15 cellular contexts compared by ENCODE assay signal in the genomic region with DNA sequence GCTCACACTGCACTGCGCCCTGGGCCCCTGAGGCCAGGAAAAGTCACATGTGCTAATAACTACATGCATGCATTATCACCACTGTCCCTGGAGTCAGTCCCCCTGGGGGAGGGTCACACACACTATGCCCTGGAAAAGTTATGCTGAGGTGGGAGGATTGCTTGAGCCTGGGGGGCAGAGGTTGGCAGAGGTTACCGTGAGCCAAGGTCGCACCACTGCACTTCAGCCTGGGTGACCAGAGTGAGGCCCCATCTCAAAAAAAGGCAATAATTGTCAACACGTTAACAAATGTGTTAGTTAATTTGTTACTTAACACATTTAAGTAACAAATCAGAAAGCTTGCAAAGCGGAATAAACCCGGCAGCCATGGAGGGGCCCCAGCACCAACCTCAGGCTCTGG. TPM values are rescaled to one million over a fixed set of nuclear protein-coding genes. Genes with fewer than 3 reads are reported as not detected.
A peak's percentile ranks its signal among the peaks of the same experiment; 100 is the strongest.
DNase-seq lines count a peak whose midpoint lies in the region; ATAC-seq, FAIRE-seq and TF ChIP-seq lines count a peak whose summit lies in the region.
"Had no signal": no experiment of that assay in that cellular context is flagged by ENCODE, and none has a peak within 500 bp of the region (broad histone marks: within the 10 kb centered on the region; RNA-seq: fewer than 3 reads in every experiment).

No MANE protein-coding gene starts in this region.

- H2BK5ac ChIP-seq in H1 (ENCODE audit: low read depth, low read length) (peak overlapping the region; percentile 40; the same call in 1 of the 2 replicates), mesenchymal stem cell (ENCODE audit: low read depth, low read length, poor library complexity, severe bottlenecking) (no peak overlapping the region)

- no peak overlapping the region for H3K23ac ChIP-seq in H1 (ENCODE audit: insufficient read length)
- H3K23ac ChIP-seq in mesenchymal stem cell (ENCODE audit: low read length in 2 of 2), result no peak overlapping the region

- H2AK5ac ChIP-seq in H1 (ENCODE audit: low read depth, low read length) (no peak overlapping the region), mesenchymal stem cell (ENCODE audit: low read length, severe bottlenecking) (no peak overlapping the region)

- H4K8ac ChIP-seq in H1 (ENCODE audit: extremely low read depth, insufficient read depth, low read length) (0 out of 2 replicates have a peak overlapping the region, but pooled peaks have one; percentile 11), mesenchymal stem cell (ENCODE audit: low read length) (no peak overlapping the region)

- H3K36me3 ChIP-seq in Loucy (ENCODE audit: insufficient read depth, low read length) (no peaks in the 10 kb centered on the region), H1 (ENCODE audit: control insufficient read depth in 2 of 4, insufficient read depth in 4 of 4, low read length in 3 of 4) (peaks cover 0 to 6% (median 0%) of the 10 kb centered on the region in 4 experiments; a peak in 1 of 8 replicates), mesenchymal stem cell (ENCODE audit: control insufficient read depth in 1 of 2, insufficient read depth in 2 of 2, low read depth in 1 of 2, low read length in 2 of 2) (peaks cover 0 to 30% of the 10 kb centered on the region in 2 experiments), osteoblast (ENCODE audit: insufficient read depth, low read length) (no peaks in the 10 kb centered on the region), gastrocnemius medialis (no peaks in the 10 kb centered on the region)
- H3K36me3 ChIP-seq: BLaER1 treated with 17β-estradiol and CSF1 and Interleukin-3, amounts not matched to agents 10 nM and 100 nM had no signal

- no peaks in the 10 kb centered on the region for H3K9me2 ChIP-seq in Loucy (replicated peaks; ENCODE audit: low read depth, low read length)

- no peak for TF ChIP-seq EP300 in H1 (IDR thresholded peaks at IDR 0.05; ENCODE audit: borderline replicate concordance in 1 of 2, low read depth in 2 of 2, low read length in 2 of 2)

- H3K56ac ChIP-seq in H1 (replicated peaks; ENCODE audit: insufficient read length, low read depth, low read length), result no peak overlapping the region

- H3K18ac ChIP-seq in H1 (ENCODE audit: extremely low read depth, low read length) (0 out of 2 replicates have a peak overlapping the region, but pooled peaks have one; percentile 7), mesenchymal stem cell (ENCODE audit: low read depth in 1 of 2, low read length in 2 of 2) (no peak overlapping the region)

- 0 out of 2 replicates have a peak overlapping the region, but pooled peaks have one; percentile 15 for H2AFZ ChIP-seq in Loucy (ENCODE audit: low read length)
- H2AFZ ChIP-seq in H1 (ENCODE audit: low read length), result no peak overlapping the region
- no peak overlapping the region for H2AFZ ChIP-seq in mesenchymal stem cell (ENCODE audit: low read depth, low read length)
- no peak overlapping the region for H2AFZ ChIP-seq in osteoblast (ENCODE audit: low read length)
- H2AFZ ChIP-seq: GM23248 had no signal

- POLR2A ChIA-PET in H1 (lab: Charles Lee; ENCODE audit: partially characterized antibody), result no interaction called here

- H3K9me3 ChIP-seq in Loucy (ENCODE audit: insufficient read depth, low read depth, low read length), result no peaks in the 10 kb centered on the region
- H3K9me3 ChIP-seq in H1 (ENCODE audit: insufficient read depth in 2 of 2, low read depth in 1 of 2, low read length in 1 of 2), result no peaks in the 10 kb centered on the region
- no peaks in the 10 kb centered on the region for H3K9me3 ChIP-seq in mesenchymal stem cell (ENCODE audit: control insufficient read depth, low read length)
- H3K9me3 ChIP-seq in osteoblast (ENCODE audit: low read depth, low read length), result no peaks in the 10 kb centered on the region
- no peaks in the 10 kb centered on the region for H3K9me3 ChIP-seq in gastrocnemius medialis
- H3K9me3 ChIP-seq: BLaER1 treated with 17β-estradiol and CSF1 and Interleukin-3, amounts not matched to agents 10 nM and 100 nM had no signal

- no peaks in the 10 kb centered on the region for H3F3A ChIP-seq in Loucy (ENCODE audit: low read depth)

- H3K14ac ChIP-seq in H1 (ENCODE audit: insufficient read length), result no peak overlapping the region
- H3K14ac ChIP-seq in mesenchymal stem cell (ENCODE audit: low read length in 2 of 2), result no peak overlapping the region

- H3K4me2 ChIP-seq in Loucy (ENCODE audit: low read depth, low read length, poor library complexity, severe bottlenecking), result no peak overlapping the region
- no peak overlapping the region for H3K4me2 ChIP-seq in H1 (ENCODE audit: insufficient read depth in 1 of 2, low read depth in 2 of 2, low read length in 2 of 2)
- H3K4me2 ChIP-seq in mesenchymal stem cell (ENCODE audit: low read length, poor library complexity, severe bottlenecking), result no peak overlapping the region
- H3K4me2 ChIP-seq in osteoblast (ENCODE audit: insufficient read depth, low read length), result no peak overlapping the region
- H3K4me2 ChIP-seq: BLaER1 treated with 17β-estradiol and CSF1 and Interleukin-3, amounts not matched to agents 10 nM and 100 nM had no signal

- no peak for TF ChIP-seq RAD21 in H1 (IDR thresholded peaks at IDR 0.05 in 1 of 2, conservative IDR thresholded peaks at IDR 0.05 in 1 of 2; ENCODE audit: low read depth in 2 of 2, low read length in 2 of 2)

- no peak overlapping the region for H4K5ac ChIP-seq in H1 (ENCODE audit: insufficient read length, low read depth, low read length)

- ATAC-seq in HG03469 (IDR thresholded peaks at IDR 0.05; ENCODE audit: unreplicated experiment), result no peak
- no peak for ATAC-seq in gastrocnemius medialis

- CTCF ChIA-PET in H1 (lab: Charles Lee; ENCODE audit: partially characterized antibody), result interaction anchor here (1.2 to 1.6 kb wide), 2 partner anchors 11 to 195 kb away, joined by 3 read pairs; no protein-coding TSS in a partner anchor

- H3K27me3 ChIP-seq in Loucy (ENCODE audit: insufficient read depth, low read length, poor library complexity, severe bottlenecking) (no peaks in the 10 kb centered on the region), H1 (replicated peaks in 1 of 4; ENCODE audit: control insufficient read depth in 3 of 4, extremely low read depth in 1 of 4, insufficient read depth in 3 of 4, low read length in 3 of 4) (no peaks in the 10 kb centered on the region), mesenchymal stem cell (ENCODE audit: control insufficient read depth in 1 of 2, insufficient read depth in 1 of 2, low read length in 2 of 2) (peaks cover 0 to 32% of the 10 kb centered on the region in 2 experiments), osteoblast (ENCODE audit: insufficient read depth, low read length) (peaks cover 3% of the 10 kb centered on the region), gastrocnemius medialis (no peaks in the 10 kb centered on the region)
- H3K27me3 ChIP-seq: BLaER1 treated with 17β-estradiol and CSF1 and Interleukin-3, amounts not matched to agents 10 nM and 100 nM had no signal

- no peak for TF ChIP-seq CTCF in Loucy (conservative IDR thresholded peaks at IDR 0.05; ENCODE audit: low read length)
- no peak for TF ChIP-seq CTCF in H1 (IDR thresholded peaks at IDR 0.05; ENCODE audit: control extremely low read depth in 1 of 3, insufficient read depth in 1 of 3, low read depth in 1 of 3, low read length in 3 of 3)
- no peak for TF ChIP-seq CTCF in osteoblast (IDR thresholded peaks at IDR 0.05; ENCODE audit: extremely low read depth, low read depth, low read length)
- no peak for TF ChIP-seq CTCF in gastrocnemius medialis (IDR thresholded peaks at IDR 0.05 in 4 of 5, conservative IDR thresholded peaks at IDR 0.05 in 1 of 5)

- no peaks in the 10 kb centered on the region for H3K79me1 ChIP-seq in H1 (ENCODE audit: low read depth, low read length)
- H3K79me1 ChIP-seq in mesenchymal stem cell (replicated peaks; ENCODE audit: low read length, poor library complexity, severe bottlenecking), result peaks cover 18% of the 10 kb centered on the region

- H3K9ac ChIP-seq in Loucy (ENCODE audit: low read depth, low read length, poor library complexity, severe bottlenecking), result no peak overlapping the region
- no peak overlapping the region for H3K9ac ChIP-seq in H1 (replicated peaks in 1 of 4; ENCODE audit: extremely low read depth in 1 of 4, low read depth in 3 of 4, low read length in 3 of 4)
- H3K9ac ChIP-seq in mesenchymal stem cell (ENCODE audit: low read length), result no peak overlapping the region
- H3K9ac ChIP-seq: BLaER1 treated with 17β-estradiol and CSF1 and Interleukin-3, amounts not matched to agents 10 nM and 100 nM; GM23248 had no signal

- TF ChIP-seq POLR2A in H1 (IDR thresholded peaks at IDR 0.05; ENCODE audit: control extremely low read depth in 1 of 2, low read depth in 2 of 2, low read length in 2 of 2) (no peak), gastrocnemius medialis (IDR thresholded peaks at IDR 0.05) (no peak)

- H3K4me1 ChIP-seq in Loucy (ENCODE audit: insufficient read depth, low read length, poor library complexity, severe bottlenecking) (no peaks in the 10 kb centered on the region), H1 (replicated peaks in 1 of 4; ENCODE audit: control insufficient read depth in 3 of 4, insufficient read depth in 4 of 4, low read length in 3 of 4) (peaks cover 0 to 21% (median 12%) of the 10 kb centered on the region in 4 experiments; a peak in 6 of 7 replicates), mesenchymal stem cell (ENCODE audit: control insufficient read depth, insufficient read depth, low read depth, low read length) (peaks cover 43% of the 10 kb centered on the region), osteoblast (ENCODE audit: insufficient read depth, low read length) (no peaks in the 10 kb centered on the region), gastrocnemius medialis (no peaks in the 10 kb centered on the region)
- H3K4me1 ChIP-seq: BLaER1 treated with 17β-estradiol and CSF1 and Interleukin-3, amounts not matched to agents 10 nM and 100 nM had no signal

- H2BK20ac ChIP-seq in H1 (ENCODE audit: low read length), result no peak overlapping the region

- peak overlapping the region; percentile 63; the same call in 1 of the 2 replicates for H2BK12ac ChIP-seq in H1 (ENCODE audit: low read depth, low read length)
- no peak overlapping the region for H2BK12ac ChIP-seq in mesenchymal stem cell (ENCODE audit: low read length in 2 of 2)

- H3K4ac ChIP-seq in H1 (replicated peaks; ENCODE audit: insufficient read length, low read depth, low read length) (no peak overlapping the region), mesenchymal stem cell (ENCODE audit: low read depth in 1 of 2, low read length in 2 of 2) (no peak overlapping the region)

- H2BK120ac ChIP-seq in H1 (replicated peaks; ENCODE audit: low read depth, low read length) (no peak overlapping the region), mesenchymal stem cell (ENCODE audit: low read depth, low read length) (no peak overlapping the region)

- intact Hi-C loops in gastrocnemius medialis (cut with DNase I; ENCODE audit: low total_unique reads), result no loop called here

- WGBS in H1 (ENCODE audit: extremely low coverage in 1 of 2, insufficient coverage in 1 of 2, insufficient read length in 1 of 2, insufficient replicate concordance in 2 of 2, low coverage in 1 of 2, low lambda C conversion rate in 2 of 2, missing lambda C conversion rate in 1 of 2), 2 experiments, result 90% methylated on average over 6 of the region's 6 CpGs; no CpG with 5 or more reads in 1 of the 2 experiments
- 77% methylated on average over 6 of the region's 6 CpGs for whole genome bisulfite sequencing in mesenchymal stem cell

- peak overlapping the region; percentile 46; the same call in 1 of the 2 replicates for H2BK15ac ChIP-seq in H1 (ENCODE audit: low read length)
- H2BK15ac ChIP-seq in mesenchymal stem cell (ENCODE audit: low read depth, poor library complexity, severe bottlenecking), result no peak overlapping the region

- H4K20me1 ChIP-seq in Loucy (ENCODE audit: insufficient read depth, low read length, poor library complexity, severe bottlenecking), result no peaks in the 10 kb centered on the region
- peaks cover 0 to 2% of the 10 kb centered on the region in 2 experiments for H4K20me1 ChIP-seq in H1 (replicated peaks in 1 of 2; ENCODE audit: control insufficient read depth in 1 of 2, insufficient read depth in 2 of 2, low read length in 2 of 2)
- no peaks in the 10 kb centered on the region for H4K20me1 ChIP-seq in osteoblast (ENCODE audit: insufficient read depth, low read length)

- FAIRE-seq in H1 (lab: Jason Lieb, UNC), result no peak

- no peaks in the 10 kb centered on the region for H3K79me2 ChIP-seq in Loucy (ENCODE audit: insufficient read depth, low read length)
- no peaks in the 10 kb centered on the region for H3K79me2 ChIP-seq in H1 (ENCODE audit: control insufficient read depth in 1 of 2, insufficient read depth in 2 of 2, low read length in 2 of 2)
- H3K79me2 ChIP-seq in osteoblast (ENCODE audit: insufficient read depth, low read length), result no peaks in the 10 kb centered on the region

- in situ Hi-C loops in gastrocnemius medialis (cut with MboI; ENCODE audit: low sequenced_read_pairs in 4 of 4), result no loop called here

- no peaks in the 10 kb centered on the region; the same call in 1 of the 2 replicates for H3K23me2 ChIP-seq in H1 (ENCODE audit: low read depth, low read length)

- H4K91ac ChIP-seq in H1 (replicated peaks; ENCODE audit: insufficient read length, low read length), result peak overlapping the region; percentile 93
- no peak overlapping the region for H4K91ac ChIP-seq in mesenchymal stem cell (ENCODE audit: low read length)

- DNase-seq in H1 (ENCODE audit: low read depth in 1 of 2, low spot score in 2 of 2), result no peak
- no peak for DNase-seq in mesenchymal stem cell
- DNase-seq in osteoblast (ENCODE audit: insufficient read length, low spot score, missing footprints), result peak; percentile 37
- no peak for DNase-seq in hippocampal formation (lab: John Stamatoyannopoulos, UW)
- DNase-seq in NCI-H524 treated with DMSO at 0.1 percent for 48 hours (lab: John Stamatoyannopoulos, UW), result no peak
- DNase-seq in gastrocnemius medialis, result no peak
- DNase-seq: CD4-positive, CD25-positive, alpha-beta regulatory T cell; DMS53; GF-D8; GM23248 had no signal

- H3K27ac ChIP-seq in H1 (ENCODE audit: low read depth, low read length) (no peak overlapping the region; the same call in 1 of the 2 replicates), mesenchymal stem cell (ENCODE audit: low read length, poor library complexity, severe bottlenecking) (peak overlapping the region; percentile 24), osteoblast (ENCODE audit: low read depth, low read length) (no peak overlapping the region), gastrocnemius medialis (no peak overlapping the region)
- H3K27ac ChIP-seq: BLaER1 treated with 17β-estradiol and CSF1 and Interleukin-3, amounts not matched to agents 10 nM and 100 nM; GM23248 had no signal

- H3K4me3 ChIP-seq in Loucy (ENCODE audit: low read length, poor library complexity, severe bottlenecking) (no peak overlapping the region), H1 (ENCODE audit: extremely low read depth in 1 of 4, insufficient read depth in 2 of 4, low read depth in 3 of 4, low read length in 4 of 4) (no peak overlapping the region), mesenchymal stem cell (ENCODE audit: insufficient read depth in 1 of 2, low read depth in 1 of 2, low read length in 2 of 2) (no peak overlapping the region), osteoblast (ENCODE audit: insufficient read depth, low read length) (no peak overlapping the region), gastrocnemius medialis (no peak overlapping the region)
- H3K4me3 ChIP-seq: BLaER1 treated with 17β-estradiol and CSF1 and Interleukin-3, amounts not matched to agents 10 nM and 100 nM; GM23248 had no signal

RNA-seq across cellular contexts. Expression of gene SEC14L6, which starts 13.3 kb away (rescaled TPM):
- 0.63 and 0.80 TPM in 2 replicates for total RNA-seq in H1 (2021; fragmentation: NEBNext Ultra II Directional; extraction: Animal tissue kit (Norgen Biotek cat#: 25700))
- 1.9 and 2.1 TPM in 2 replicates for polyA plus RNA-seq in H1 (2011; rRNA removed)
- polyA plus RNA-seq in H1 (2011; cell fraction: cytosol; rRNA removed), result 1.8 TPM
- polyA plus RNA-seq in H1 (2011; cell fraction: nucleus; rRNA removed), result 3.9 TPM
- 1.2 to 1.9 TPM (median 1.6 TPM) in 4 replicates for polyA plus RNA-seq in H1 (2012, experiment 1 of 2)
- 0.70 TPM for polyA plus RNA-seq in H1 (2012, experiment 2 of 2)
- polyA plus RNA-seq in H1 (2013, experiment 1 of 2), result 1.1 TPM
- polyA plus RNA-seq in H1 (2013, experiment 2 of 2), result 0.75 TPM
- polyA minus RNA-seq in H1 (2011; rRNA and poly(A)+ RNA removed), result 1.5 and 2.1 TPM in 2 replicates
- polyA minus RNA-seq in H1 (2011; cell fraction: cytosol; rRNA and poly(A)+ RNA removed), result 0.51 TPM
- 1.00 TPM for polyA minus RNA-seq in H1 (2011; cell fraction: nucleus; rRNA and poly(A)+ RNA removed)
- polyA plus RNA-seq in mesenchymal stem cell (2013, experiment 1 of 2), result not detected
- not detected for polyA plus RNA-seq in mesenchymal stem cell (2013, experiment 2 of 2)
- total RNA-seq in osteoblast (not detected in 2 replicates), gastrocnemius medialis (not detected)
- total RNA-seq: A172; CD4-positive, CD25-positive, alpha-beta regulatory T cell; GM23248; HT1080 had no signal
- polyA plus RNA-seq: GM23248 had no signal

RNA-seq across cellular contexts. Expression of gene GAL3ST1, which starts 14.6 kb away (rescaled TPM):
- total RNA-seq in H1 (2021; fragmentation: NEBNext Ultra II Directional; extraction: Animal tissue kit (Norgen Biotek cat#: 25700)), result 10.5 and 11.0 TPM in 2 replicates
- polyA plus RNA-seq in H1 (2011; rRNA removed), result 32.1 and 32.5 TPM in 2 replicates
- 18.0 TPM for polyA plus RNA-seq in H1 (2011; cell fraction: cytosol; rRNA removed)
- polyA plus RNA-seq in H1 (2011; cell fraction: nucleus; rRNA removed), result 16.6 TPM
- 5.1 to 12.0 TPM (median 10.9 TPM) in 4 replicates for polyA plus RNA-seq in H1 (2012, experiment 1 of 2)
- polyA plus RNA-seq in H1 (2012, experiment 2 of 2), result 12.7 TPM
- polyA plus RNA-seq in H1 (2013, experiment 1 of 2), result 29.0 TPM
- polyA plus RNA-seq in H1 (2013, experiment 2 of 2), result 31.8 TPM
- 4.3 and 5.1 TPM in 2 replicates for polyA minus RNA-seq in H1 (2011; rRNA and poly(A)+ RNA removed)
- polyA minus RNA-seq in H1 (2011; cell fraction: cytosol; rRNA and poly(A)+ RNA removed), result 11.2 TPM
- 5.4 TPM for polyA minus RNA-seq in H1 (2011; cell fraction: nucleus; rRNA and poly(A)+ RNA removed)
- polyA plus RNA-seq in mesenchymal stem cell (2013, experiment 1 of 2), result not detected
- not detected for polyA plus RNA-seq in mesenchymal stem cell (2013, experiment 2 of 2)
- total RNA-seq in osteoblast (not detected in 2 replicates), gastrocnemius medialis (1 to 10 TPM in 2 of 4 donors, under 1 TPM in 2; 0.29 to 2.0 (median 1.2) TPM)
- total RNA-seq: A172, GM23248, HT1080 had no signal
- polyA plus RNA-seq: GM23248 had no signal

RNA-seq across cellular contexts. Expression of gene PES1, which starts 31.8 kb away (rescaled TPM):
- total RNA-seq in H1 (2021; fragmentation: NEBNext Ultra II Directional; extraction: Animal tissue kit (Norgen Biotek cat#: 25700)), result 121 and 133 TPM in 2 replicates
- 191 and 247 TPM in 2 replicates for polyA plus RNA-seq in H1 (2011; rRNA removed)
- polyA plus RNA-seq in H1 (2011; cell fraction: cytosol; rRNA removed), result 147 TPM
- 202 TPM for polyA plus RNA-seq in H1 (2011; cell fraction: nucleus; rRNA removed)
- 90.7 to 127 TPM (median 115 TPM) in 4 replicates for polyA plus RNA-seq in H1 (2012, experiment 1 of 2)
- 136 TPM for polyA plus RNA-seq in H1 (2012, experiment 2 of 2)
- 73.6 TPM for polyA plus RNA-seq in H1 (2013, experiment 1 of 2)
- 74.6 TPM for polyA plus RNA-seq in H1 (2013, experiment 2 of 2)
- 186 and 236 TPM in 2 replicates for polyA minus RNA-seq in H1 (2011; rRNA and poly(A)+ RNA removed)
- polyA minus RNA-seq in H1 (2011; cell fraction: cytosol; rRNA and poly(A)+ RNA removed), result 73.2 TPM
- polyA minus RNA-seq in H1 (2011; cell fraction: nucleus; rRNA and poly(A)+ RNA removed), result 84.9 TPM
- 48.9 TPM for polyA plus RNA-seq in mesenchymal stem cell (2013, experiment 1 of 2)
- 48.6 TPM for polyA plus RNA-seq in mesenchymal stem cell (2013, experiment 2 of 2)
- 61.6 and 64.8 TPM in 2 replicates for total RNA-seq in osteoblast
- total RNA-seq in gastrocnemius medialis, result 10 to 100 TPM; 56.3 to 72.0 (median 65.8) TPM

RNA-seq across cellular contexts. Expression of gene TCN2, which starts 47.1 kb away (rescaled TPM):
- 30.0 and 36.2 TPM in 2 replicates for total RNA-seq in H1 (2021; fragmentation: NEBNext Ultra II Directional; extraction: Animal tissue kit (Norgen Biotek cat#: 25700))
- polyA plus RNA-seq in H1 (2011; rRNA removed), result 87.8 and 91.7 TPM in 2 replicates
- 59.1 TPM for polyA plus RNA-seq in H1 (2011; cell fraction: cytosol; rRNA removed)
- polyA plus RNA-seq in H1 (2011; cell fraction: nucleus; rRNA removed), result 77.5 TPM
- polyA plus RNA-seq in H1 (2012, experiment 1 of 2), result 38.9 to 58.8 TPM (median 53.7 TPM) in 4 replicates
- polyA plus RNA-seq in H1 (2012, experiment 2 of 2), result 67.8 TPM
- 56.8 TPM for polyA plus RNA-seq in H1 (2013, experiment 1 of 2)
- polyA plus RNA-seq in H1 (2013, experiment 2 of 2), result 56.9 TPM
- 73.8 and 106 TPM in 2 replicates for polyA minus RNA-seq in H1 (2011; rRNA and poly(A)+ RNA removed)
- polyA minus RNA-seq in H1 (2011; cell fraction: cytosol; rRNA and poly(A)+ RNA removed), result 33.8 TPM
- 46.5 TPM for polyA minus RNA-seq in H1 (2011; cell fraction: nucleus; rRNA and poly(A)+ RNA removed)
- 16.2 TPM for polyA plus RNA-seq in mesenchymal stem cell (2013, experiment 1 of 2)
- 16.3 TPM for polyA plus RNA-seq in mesenchymal stem cell (2013, experiment 2 of 2)
- 13.6 and 18.8 TPM in 2 replicates for total RNA-seq in osteoblast
- 10 to 100 TPM in 3 of 4 donors, 1 to 10 TPM in 1; 5.1 to 12.8 (median 11.7) TPM for total RNA-seq in gastrocnemius medialis

RNA-seq across cellular contexts. Expression of gene SEC14L4, which starts 54.4 kb away (rescaled TPM):
- 3.9 and 4.9 TPM in 2 replicates for total RNA-seq in H1 (2021; fragmentation: NEBNext Ultra II Directional; extraction: Animal tissue kit (Norgen Biotek cat#: 25700))
- 2.6 and 2.9 TPM in 2 replicates for polyA plus RNA-seq in H1 (2011; rRNA removed)
- 3.8 TPM for polyA plus RNA-seq in H1 (2011; cell fraction: cytosol; rRNA removed)
- polyA plus RNA-seq in H1 (2011; cell fraction: nucleus; rRNA removed), result 5.6 TPM
- polyA plus RNA-seq in H1 (2012, experiment 1 of 2), result 2.1 to 4.0 TPM (median 3.6 TPM) in 4 replicates
- 2.1 TPM for polyA plus RNA-seq in H1 (2012, experiment 2 of 2)
- 2.2 TPM for polyA plus RNA-seq in H1 (2013, experiment 1 of 2)
- 2.1 TPM for polyA plus RNA-seq in H1 (2013, experiment 2 of 2)
- 3.2 and 3.3 TPM in 2 replicates for polyA minus RNA-seq in H1 (2011; rRNA and poly(A)+ RNA removed)
- polyA minus RNA-seq in H1 (2011; cell fraction: cytosol; rRNA and poly(A)+ RNA removed), result 1.2 TPM
- 2.0 TPM for polyA minus RNA-seq in H1 (2011; cell fraction: nucleus; rRNA and poly(A)+ RNA removed)
- polyA plus RNA-seq in mesenchymal stem cell (2013, experiment 1 of 2), result not detected
- polyA plus RNA-seq in mesenchymal stem cell (2013, experiment 2 of 2), result not detected
- total RNA-seq in osteoblast (under 0.01 TPM in 2 replicates), gastrocnemius medialis (under 1 TPM in 1 of 4 donors, not detected in 3; 0.11 TPM)
- total RNA-seq: A172; CD4-positive, CD25-positive, alpha-beta regulatory T cell; HT1080 had no signal
- polyA plus RNA-seq: CD4-positive, CD25-positive, alpha-beta regulatory T cell had no signal
